In the genomic region with DNA sequence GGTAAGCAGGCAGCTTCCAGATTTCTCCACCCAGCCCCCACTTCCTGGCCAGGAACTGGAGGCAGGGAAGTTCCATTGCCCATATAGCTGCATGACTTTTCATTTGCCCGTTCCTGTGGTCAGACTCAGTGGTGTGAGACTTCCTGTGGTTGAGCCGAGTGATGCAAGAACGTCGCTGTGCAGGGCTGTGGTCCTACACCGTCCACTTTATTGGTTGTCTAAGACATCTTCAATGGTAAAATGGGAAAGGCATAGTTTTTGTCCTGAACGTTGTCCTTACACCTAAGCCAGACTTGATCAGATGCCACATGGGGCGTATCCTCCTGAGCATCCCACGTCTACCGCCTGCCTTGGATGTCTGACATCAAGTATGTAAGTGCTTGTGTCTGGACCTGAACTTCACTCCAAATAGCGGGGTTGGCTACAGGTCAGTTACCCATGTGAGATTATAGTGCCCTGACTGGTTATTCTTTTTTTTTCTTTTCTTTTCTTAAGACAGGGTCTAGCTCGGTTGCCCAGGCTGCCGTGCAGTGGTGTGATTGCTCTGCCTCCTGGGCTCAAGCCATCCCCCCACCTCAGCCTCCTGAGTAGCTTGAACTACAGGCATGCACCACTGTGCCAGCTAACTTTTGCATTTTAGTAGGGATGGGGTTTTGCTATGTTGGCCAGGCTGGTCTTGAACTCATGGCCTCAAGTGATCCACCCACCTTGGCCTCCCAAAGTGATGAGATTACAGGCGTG, we compare ENCODE assay signal across 9 cellular contexts. TPM values are rescaled to one million over a fixed set of nuclear protein-coding genes. Genes with fewer than 3 reads are reported as not detected.
DNase-seq lines count a peak whose midpoint lies in the region; ATAC-seq and TF ChIP-seq lines count a peak whose summit lies in the region.
"Had no signal": no experiment of that assay in that cellular context is flagged by ENCODE, and none has a peak within 500 bp of the region (broad histone marks: within the 10 kb centered on the region; RNA-seq: fewer than 3 reads in every experiment).

No MANE protein-coding gene starts in this region.

- peaks cover 8% of the 10 kb centered on the region for H3K27me3 Mint-ChIP-seq in activated T-cell treated with anti-CD3 and anti-CD28 coated beads, Interleukin-2, amount 50 U/mL, for 24 hours
- peaks cover 0 to 3% of the 10 kb centered on the region in 2 donors for H3K27me3 Mint-ChIP-seq in stimulated activated naive B cell treated with anti-CD40 and anti-IgM and Interleukin-4, amounts not matched to agents 10 μg/mL and 1 μg/mL and 100 μg/mL, for 72 hours

- peak; percentile 41 for ATAC-seq in HG02623 (IDR thresholded peaks at IDR 0.05; ENCODE audit: unreplicated experiment)
- ATAC-seq in stimulated activated naive B cell treated with anti-CD40 and anti-IgM and Interleukin-4, amounts not matched to agents 10 μg/mL and 1 μg/mL and 100 μg/mL, for 72 hours (replicated peaks): peak; percentile 55

- H3K4me2 ChIP-seq in OCI-LY3 (ENCODE audit: low read length): peak overlapping the region; percentile 80

- H3K4me1 Mint-ChIP-seq in activated T-cell treated with anti-CD3 and anti-CD28 coated beads, Interleukin-2, amount 50 U/mL, for 24 hours (ENCODE audit: low read depth): peaks cover 39% of the 10 kb centered on the region
- peaks cover 36 to 43% of the 10 kb centered on the region in 2 donors for H3K4me1 Mint-ChIP-seq in stimulated activated naive B cell treated with anti-CD40 and anti-IgM and Interleukin-4, amounts not matched to agents 10 μg/mL and 1 μg/mL and 100 μg/mL, for 72 hours

- peak overlapping the region; percentile 92 for H3K27ac ChIP-seq in OCI-LY3 (ENCODE audit: low read length)
- no peak overlapping the region for H3K27ac ChIP-seq in vagina
- H3K27ac ChIP-seq: psoas muscle had no signal

- H2AFZ ChIP-seq in OCI-LY3 (ENCODE audit: low read depth, low read length): peak overlapping the region; percentile 32; the same call in 1 of the 2 replicates

- H3K9me3 ChIP-seq in OCI-LY3 (ENCODE audit: insufficient read depth, low read length): peaks cover 4% of the 10 kb centered on the region; the same call in 1 of the 2 replicates
- H3K9me3 ChIP-seq in vagina: no peaks in the 10 kb centered on the region
- H3K9me3 ChIP-seq: psoas muscle had no signal

- peak; percentile 51 for DNase-seq in activated T-cell treated with anti-CD3 and anti-CD28 coated beads, Interleukin-2, amount 50 U/mL, for 24 hours
- DNase-seq in activated T-cell treated with anti-CD3 and anti-CD28 coated beads for 4 hours (no peak), dermis blood vessel endothelial cell (peak; percentile 25), vagina (ENCODE audit: extremely low spot score in 2 of 2) (no peak), HuH-7.5 (ENCODE audit: low spot score) (no peak)
- DNase-seq in stimulated activated naive B cell treated with anti-CD40 and anti-IgM and Interleukin-4, amounts not matched to agents 10 μg/mL and 1 μg/mL and 100 μg/mL, for 72 hours: peak; percentile 78
- DNase-seq: psoas muscle had no signal

- H3K9me3 Mint-ChIP-seq in activated T-cell treated with anti-CD3 and anti-CD28 coated beads, Interleukin-2, amount 50 U/mL, for 24 hours: peaks cover 6% of the 10 kb centered on the region
- peaks cover 5 to 11% of the 10 kb centered on the region in 2 donors for H3K9me3 Mint-ChIP-seq in stimulated activated naive B cell treated with anti-CD40 and anti-IgM and Interleukin-4, amounts not matched to agents 10 μg/mL and 1 μg/mL and 100 μg/mL, for 72 hours

- TF ChIP-seq POLR2A in vagina (IDR thresholded peaks at IDR 0.05): no peak

- H3K4me1 ChIP-seq in OCI-LY3 (ENCODE audit: low read length): peaks cover 64% of the 10 kb centered on the region
- no peaks in the 10 kb centered on the region for H3K4me1 ChIP-seq in vagina
- H3K4me1 ChIP-seq: psoas muscle had no signal

- peak overlapping the region; percentile 56 for H3K4me3 Mint-ChIP-seq in activated T-cell treated with anti-CD3 and anti-CD28 coated beads, Interleukin-2, amount 50 U/mL, for 24 hours
- H3K4me3 Mint-ChIP-seq in stimulated activated naive B cell treated with anti-CD40 and anti-IgM and Interleukin-4, amounts not matched to agents 10 μg/mL and 1 μg/mL and 100 μg/mL, for 72 hours: peak overlapping the region; percentile 73 to 81

- intact Hi-C loops in vagina (cut with DNase I): no loop called here

- H3K27me3 ChIP-seq in OCI-LY3 (ENCODE audit: low read depth, low read length) (no peaks in the 10 kb centered on the region), vagina (no peaks in the 10 kb centered on the region)

- H3K9ac ChIP-seq in OCI-LY3 (ENCODE audit: low read length): peak overlapping the region; percentile 91

- no peaks in the 10 kb centered on the region for H4K20me1 ChIP-seq in OCI-LY3 (ENCODE audit: insufficient read depth, low read length)

- H3K36me3 Mint-ChIP-seq in activated T-cell treated with anti-CD3 and anti-CD28 coated beads, Interleukin-2, amount 50 U/mL, for 24 hours (ENCODE audit: low read depth): no peaks in the 10 kb centered on the region
- peaks cover 8 to 20% of the 10 kb centered on the region in 2 donors for H3K36me3 Mint-ChIP-seq in stimulated activated naive B cell treated with anti-CD40 and anti-IgM and Interleukin-4, amounts not matched to agents 10 μg/mL and 1 μg/mL and 100 μg/mL, for 72 hours

- peak overlapping the region; percentile 94 for H3K27ac Mint-ChIP-seq in activated T-cell treated with anti-CD3 and anti-CD28 coated beads, Interleukin-2, amount 50 U/mL, for 24 hours
- H3K27ac Mint-ChIP-seq in stimulated activated naive B cell treated with anti-CD40 and anti-IgM and Interleukin-4, amounts not matched to agents 10 μg/mL and 1 μg/mL and 100 μg/mL, for 72 hours: peak overlapping the region; percentile 99

- TF ChIP-seq CTCF in OCI-LY3 (IDR thresholded peaks at IDR 0.05; ENCODE audit: low read depth, low read length) (no peak), vagina (IDR thresholded peaks at IDR 0.05) (no peak)

- H3K36me3 ChIP-seq in OCI-LY3 (replicated peaks; ENCODE audit: low read depth, low read length): peaks cover 8% of the 10 kb centered on the region
- H3K36me3 ChIP-seq in vagina: no peaks in the 10 kb centered on the region

- no peaks in the 10 kb centered on the region for H3K79me2 ChIP-seq in OCI-LY3 (ENCODE audit: low read length)

- H3K4me3 ChIP-seq in OCI-LY3 (ENCODE audit: low read length): peak overlapping the region; percentile 62
- no peak overlapping the region for H3K4me3 ChIP-seq in vagina
- H3K4me3 ChIP-seq: psoas muscle had no signal

RNA-seq across cellular contexts. Expression of a gene that starts 25.9 kb away (rescaled TPM):
- total RNA-seq in dermis blood vessel endothelial cell: not detected in 2 replicates
- total RNA-seq in vagina: not detected
- total RNA-seq: psoas muscle had no signal

Comparison
In these comparisons a context has a peak if more than half of its experiments do, and no peak if none do; other contexts are left out.
1. DNase-seq: peak in activated T-cell treated with anti-CD3 and anti-CD28 coated beads, Interleukin-2, amount 50 U/mL, for 24 hours (single experiment), dermis blood vessel endothelial cell (single experiment) and stimulated activated naive B cell treated with anti-CD40 and anti-IgM and Interleukin-4, amounts not matched to agents 10 μg/mL and 1 μg/mL and 100 μg/mL, for 72 hours (single experiment); none in activated T-cell treated with anti-CD3 and anti-CD28 coated beads for 4 hours (single experiment), vagina (0 of 2) and HuH-7.5 (single experiment).